Comparison of ENCODE assay signal across 8 cellular contexts in the genomic region with DNA sequence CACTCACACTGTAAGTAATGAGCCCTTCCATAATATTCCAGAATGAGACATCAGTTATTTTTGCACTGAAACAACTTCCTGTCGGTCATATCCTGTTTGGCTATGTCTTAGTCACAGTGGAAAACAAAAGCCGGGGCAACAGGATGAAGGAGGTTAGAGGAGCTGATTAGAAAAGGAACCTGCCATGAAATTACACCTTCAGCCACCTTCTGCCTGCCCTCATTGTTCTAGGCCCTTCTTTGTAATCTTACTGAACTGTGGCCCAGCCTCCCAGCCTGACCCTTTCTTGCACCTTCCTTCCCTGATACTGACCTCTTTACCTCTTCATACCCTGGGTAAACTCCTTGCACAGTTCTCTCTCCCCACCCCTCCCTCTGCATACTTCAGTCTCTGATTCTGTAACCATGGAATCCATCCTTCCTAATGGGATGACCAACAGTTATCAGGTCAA.
DNase-seq lines count a peak whose midpoint lies in the region; ATAC-seq and TF ChIP-seq lines count a peak whose summit lies in the region.

No MANE protein-coding gene starts in this region.

- H3K27ac Mint-ChIP-seq in activated T-cell treated with anti-CD3 and anti-CD28 coated beads, Interleukin-2, amount 50 U/mL, for 24 hours: peak overlapping the region; percentile 96

- no peaks in the 10 kb centered on the region for H3K9me3 ChIP-seq in gastroesophageal sphincter

- H3K36me3 ChIP-seq in gastroesophageal sphincter: peaks cover 0 to 33% of the 10 kb centered on the region in 2 donors

- no peaks in the 10 kb centered on the region for H3K9me3 Mint-ChIP-seq in activated T-cell treated with anti-CD3 and anti-CD28 coated beads, Interleukin-2, amount 50 U/mL, for 24 hours

- DNase-seq in AG08395 (ENCODE audit: low spot score) (peak; percentile 73), NCI-H1694 treated with DMSO at 0.1 percent for 48 hours (lab: John Stamatoyannopoulos, UW) (no peak), pons (ENCODE audit: low spot score) (no peak)
- DNase-seq in activated T-cell treated with anti-CD3 and anti-CD28 coated beads, Interleukin-2, amount 50 U/mL, for 24 hours: peak; percentile 50
- peak in 2 of 3 donors; percentile 33 to 34 for DNase-seq in stimulated activated CD4-positive, alpha-beta T cell treated with anti-CD3 and anti-CD28 coated beads, Interleukin-12 subunit alpha, Interleukin-12 subunit beta, amount 100 ng/mL, for 48 hours (ENCODE audit: low read depth in 2 of 3, low spot score in 1 of 3)

- TF ChIP-seq POLR2A in gastroesophageal sphincter (IDR thresholded peaks at IDR 0.05): no peak

- ATAC-seq in HG03432 (IDR thresholded peaks at IDR 0.05; ENCODE audit: unreplicated experiment) (peak; percentile 56), gastroesophageal sphincter (peak; percentile 79), HG02870 (IDR thresholded peaks at IDR 0.05; ENCODE audit: unreplicated experiment) (no peak)

- H3K27me3 Mint-ChIP-seq in activated T-cell treated with anti-CD3 and anti-CD28 coated beads, Interleukin-2, amount 50 U/mL, for 24 hours: no peaks in the 10 kb centered on the region

- peaks cover 49% of the 10 kb centered on the region for H3K36me3 Mint-ChIP-seq in activated T-cell treated with anti-CD3 and anti-CD28 coated beads, Interleukin-2, amount 50 U/mL, for 24 hours (ENCODE audit: low read depth)

- H3K27ac ChIP-seq in gastroesophageal sphincter: peak overlapping the region in 2 of 4 donors; percentile 50 to 58

- H3K4me3 ChIP-seq in gastroesophageal sphincter: no peak overlapping the region

- H3K4me1 Mint-ChIP-seq in activated T-cell treated with anti-CD3 and anti-CD28 coated beads, Interleukin-2, amount 50 U/mL, for 24 hours (ENCODE audit: low read depth): peaks cover 62% of the 10 kb centered on the region

- H3K4me3 Mint-ChIP-seq in activated T-cell treated with anti-CD3 and anti-CD28 coated beads, Interleukin-2, amount 50 U/mL, for 24 hours: peak overlapping the region; percentile 35

- WGBS in gastroesophageal sphincter (ENCODE audit: low coverage in 1 of 2), 2 donors: 39 to 55% methylated on average over 2 of the region's 2 CpGs

- H3K27me3 ChIP-seq in gastroesophageal sphincter: no peaks in the 10 kb centered on the region

- TF ChIP-seq CTCF in gastroesophageal sphincter (IDR thresholded peaks at IDR 0.05): no peak

- no peak for TF ChIP-seq EP300 in gastroesophageal sphincter (IDR thresholded peaks at IDR 0.05)

- H3K4me1 ChIP-seq in gastroesophageal sphincter: peaks cover 0 to 28% (median 5%) of the 10 kb centered on the region in 3 donors

Comparison
In these comparisons a context has a peak if more than half of its experiments do, and no peak if none do; other contexts are left out.
1. DNase-seq: peak in AG08395 (single experiment), activated T-cell treated with anti-CD3 and anti-CD28 coated beads, Interleukin-2, amount 50 U/mL, for 24 hours (single experiment) and stimulated activated CD4-positive, alpha-beta T cell treated with anti-CD3 and anti-CD28 coated beads, Interleukin-12 subunit alpha, Interleukin-12 subunit beta, amount 100 ng/mL, for 48 hours (2 of 3); none in NCI-H1694 treated with DMSO at 0.1 percent for 48 hours (single experiment) and pons (single experiment).